ENCODE assay signal across 26 cellular contexts in genomic region chr12:6836851-6837250, GRCh38. TPM values are rescaled to one million over a fixed set of nuclear protein-coding genes. Genes with fewer than 3 reads are reported as not detected.
"Had no signal": no experiment of that assay in that cellular context is flagged by ENCODE, and none has a peak within 500 bp of the region (broad histone marks: within the 10 kb centered on the region; RNA-seq: fewer than 3 reads in every experiment).

No MANE protein-coding gene starts in this region.

- H3K4me2 ChIP-seq: hepatocyte, smooth muscle cell had no signal

- H3K9me3 ChIP-seq: heart left ventricle, psoas muscle, right lobe of liver, tibial nerve, upper lobe of left lung, vagina had no signal

- ATAC-seq: heart left ventricle; left cardiac atrium; left lobe of liver; natural killer cell; psoas muscle; right lobe of liver; stimulated activated memory B cell treated with anti-CD40 and anti-IgM and Interleukin-4, amounts not matched to agents 10 μg/mL and 1 μg/mL and 100 μg/mL, for 72 hours; stimulated activated naive CD8-positive, alpha-beta T cell treated with anti-CD3 and anti-CD28 coated beads, Interleukin-15, amount 100 ng/mL, for 72 hours had no signal

- H3K36me3 ChIP-seq: right lobe of liver had no signal

- H3K27ac ChIP-seq: hepatocyte, parathyroid adenoma, psoas muscle, right lobe of liver, tibial nerve, upper lobe of left lung, vagina had no signal

- H3K27me3 ChIP-seq: heart left ventricle, hepatocyte, right lobe of liver, tibial nerve, upper lobe of left lung, vagina had no signal

- H3K4me3 ChIP-seq: heart left ventricle, hepatocyte, lung, psoas muscle, right lobe of liver, smooth muscle cell, tibial nerve, upper lobe of left lung, vagina had no signal

- DNase-seq: islet precursor cell; kidney glomerular epithelial cell; left cardiac atrium; mesendoderm; naive B cell; natural killer cell; nucleus accumbens; right lobe of liver; stimulated activated CD4-positive, alpha-beta T cell treated with anti-CD3 and anti-CD28 coated beads, Interleukin-1b, Interleukin-23, amount 100 ng/mL, for 48 hours; stimulated activated CD4-positive, alpha-beta T cell treated with anti-CD3 and anti-CD28 coated beads, Interleukin-2, amount 100 ng/mL, for 48 hours; stimulated activated CD4-positive, alpha-beta T cell treated with anti-CD3 and anti-CD28 coated beads, Interleukin-4, amount 100 ng/mL, for 4 hours; stimulated activated CD8-positive, alpha-beta memory T cell treated with anti-CD3 and anti-CD28 coated beads, Interleukin-4, amount 100 ng/mL, for 48 hours; stimulated activated naive CD4-positive, alpha-beta T cell treated with Interleukin-2 at 50 U/mL for 16 hours; stimulated activated naive CD8-positive, alpha-beta T cell treated with anti-CD3 and anti-CD28 coated beads, Interleukin-15, amount 100 ng/mL, for 72 hours; substantia nigra; upper lobe of left lung had no signal

- H3K4me1 ChIP-seq: parathyroid adenoma, psoas muscle, right lobe of liver, tibial nerve, vagina had no signal

- H3K9ac ChIP-seq: parathyroid adenoma had no signal

- H2AFZ ChIP-seq: hepatocyte, parathyroid adenoma had no signal

RNA-seq across cellular contexts. Expression of gene GNB3, which starts 3.9 kb away (rescaled TPM):
- total RNA-seq: natural killer cell had no signal
